Comparison of ENCODE assay signal across 8 cellular contexts in the genomic region with DNA sequence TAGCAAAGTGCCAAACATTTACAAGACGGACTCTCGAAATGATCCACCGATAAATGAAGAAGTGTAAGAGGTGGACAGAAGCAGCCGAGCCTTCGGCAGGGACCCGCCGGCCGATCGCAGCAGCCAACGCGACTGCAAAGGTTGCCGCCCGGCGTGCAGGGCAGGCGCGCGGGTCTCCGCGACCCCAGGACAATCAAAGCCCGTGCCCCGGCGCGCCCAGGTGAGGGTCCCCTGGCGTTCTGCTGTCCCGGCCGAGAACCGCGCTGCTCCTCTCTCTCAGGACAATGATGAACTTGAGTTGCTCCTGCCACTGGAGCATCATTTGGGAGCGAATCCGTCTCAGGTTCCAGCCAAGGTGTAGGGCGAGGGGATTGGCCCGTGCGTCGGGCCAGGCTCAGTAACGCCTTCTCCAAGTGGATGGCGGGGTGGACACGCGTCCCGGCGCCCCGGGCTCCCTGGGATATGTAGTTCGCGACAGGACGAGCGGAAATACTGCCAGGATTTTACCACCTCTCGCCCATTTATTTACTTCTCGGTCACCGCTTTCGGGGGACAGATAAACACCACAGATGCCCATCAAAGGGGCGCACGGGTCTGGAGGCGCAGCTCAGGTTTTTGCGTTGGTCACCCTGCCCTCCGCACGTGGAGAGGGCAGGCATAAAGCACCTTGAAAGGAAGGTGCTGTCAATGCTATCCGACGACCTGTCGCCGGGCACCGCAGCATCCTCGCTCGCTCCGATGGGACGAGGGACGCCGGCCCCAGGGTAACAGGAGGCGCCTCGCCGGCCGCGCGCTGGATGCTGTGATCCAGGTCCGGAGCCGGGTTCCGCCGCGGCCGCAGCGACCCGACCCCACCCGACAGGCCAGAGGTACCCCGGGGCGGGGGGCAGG. TPM values are rescaled to one million over a fixed set of nuclear protein-coding genes. Genes with fewer than 3 reads are reported as not detected.
A peak's percentile ranks its signal among the peaks of the same experiment; 100 is the strongest.
DNase-seq lines count a peak whose midpoint lies in the region; ATAC-seq and TF ChIP-seq lines count a peak whose summit lies in the region.

A gene with protein sequence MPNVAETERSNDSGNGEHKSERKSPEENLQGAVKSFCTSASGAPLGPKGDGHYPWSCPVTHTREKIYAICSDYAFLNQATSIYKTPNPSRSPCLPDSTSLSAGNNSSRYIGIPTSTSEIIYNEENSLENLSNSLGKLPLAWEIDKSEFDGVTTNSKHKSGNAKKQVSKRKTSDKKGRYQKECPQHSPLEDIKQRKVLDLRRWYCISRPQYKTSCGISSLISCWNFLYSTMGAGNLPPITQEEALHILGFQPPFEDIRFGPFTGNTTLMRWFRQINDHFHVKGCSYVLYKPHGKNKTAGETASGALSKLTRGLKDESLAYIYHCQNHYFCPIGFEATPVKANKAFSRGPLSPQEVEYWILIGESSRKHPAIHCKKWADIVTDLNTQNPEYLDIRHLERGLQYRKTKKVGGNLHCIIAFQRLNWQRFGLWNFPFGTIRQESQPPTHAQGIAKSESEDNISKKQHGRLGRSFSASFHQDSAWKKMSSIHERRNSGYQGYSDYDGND (plus strand): TSS at position 467 of the 891 bp plus-strand sequence. CDS start 8,149 bp downstream, outside the sequence.
A gene (minus strand): TSS at position 324 of the 891 bp plus-strand sequence. CDS start 306 bp downstream, at position 18.

- intact Hi-C loops in tibial artery (cut with DNase I; ENCODE audit: low total_unique reads): loop anchor here (5.0 to 10.0 kb wide), 3 partner anchors 46 to 202 kb away; a partner anchor contains a TSS

- H3K4me3 ChIP-seq in GM06990 (replicated peaks; ENCODE audit: low read depth, low read length) (peak within 1 kb of the TSS; percentile 89), HFF-Myc (replicated peaks; ENCODE audit: low read depth, low read length) (peak within 1 kb of the TSS; percentile 83), NB4 (ENCODE audit: low read depth, low read length) (peak within 1 kb of the TSS; percentile 78), tibial artery (peak within 1 kb of the TSS; percentile 66 to 73)

- no peak for TF ChIP-seq CTCF in GM06990 (IDR thresholded peaks at IDR 0.05; ENCODE audit: insufficient read depth, low read length, poor library complexity, severe bottlenecking)
- TF ChIP-seq CTCF in HFF-Myc (IDR thresholded peaks at IDR 0.05; ENCODE audit: low read depth, low read length, missing control alignments): no peak
- no peak for TF ChIP-seq CTCF in NB4 (IDR thresholded peaks at IDR 0.05; ENCODE audit: low read depth, low read length)
- TF ChIP-seq CTCF in tibial artery (IDR thresholded peaks at IDR 0.05): no peak

- H3K27ac ChIP-seq in tibial artery: peak within 1 kb of the TSS; percentile 72 to 87

- peaks cover 5 to 13% of the 10 kb centered on the region in 2 donors for H3K36me3 Mint-ChIP-seq in activated naive CD4-positive, alpha-beta T cell treated with anti-CD3 and anti-CD28 coated beads, Interleukin-2, amount 50 U/mL, for 72 hours

- H3K27me3 ChIP-seq in GM06990 (replicated peaks; ENCODE audit: control insufficient read depth, insufficient read depth, low read length) (no peaks in the 10 kb centered on the region), tibial artery (no peaks in the 10 kb centered on the region)

- no peaks in the 10 kb centered on the region; the same call in 1 of the 2 replicates for H3K36me3 ChIP-seq in GM06990 (ENCODE audit: control insufficient read depth, insufficient read depth, low read length)
- no peaks in the 10 kb centered on the region for H3K36me3 ChIP-seq in tibial artery

- no peaks in the 10 kb centered on the region for H3K9me3 Mint-ChIP-seq in activated naive CD4-positive, alpha-beta T cell treated with anti-CD3 and anti-CD28 coated beads, Interleukin-2, amount 50 U/mL, for 72 hours

- DNase-seq in GM06990 (ENCODE audit: extremely low read depth, insufficient read length): peak; percentile 91
- DNase-seq in HFF-Myc (ENCODE audit: extremely low read depth, low read depth): peak; percentile 80
- peak; percentile 96 for DNase-seq in NB4 (ENCODE audit: low read depth)
- DNase-seq in SKM-1 (lab: John Stamatoyannopoulos, UW; ENCODE audit: unreplicated experiment): peak; percentile 78
- peak; percentile 63 to 81 for DNase-seq in activated naive CD4-positive, alpha-beta T cell treated with anti-CD3 and anti-CD28 coated beads, Interleukin-2, amount 50 U/mL, for 72 hours (ENCODE audit: low spot score in 2 of 2)
- peak; percentile 50 for DNase-seq in glomerular endothelial cell (ENCODE audit: extremely low read depth, low read depth, low spot score)
- peak; percentile 78 for DNase-seq in non-pigmented ciliary epithelial cell (ENCODE audit: low read depth)
- peak; percentile 92 to 94 for DNase-seq in tibial artery

- no peaks in the 10 kb centered on the region for H3K9me3 ChIP-seq in tibial artery

- H3K4me1 ChIP-seq in tibial artery: peaks cover 0 to 27% (median 7%) of the 10 kb centered on the region in 4 donors

- peak; percentile 69 to 93 for ATAC-seq in activated naive CD4-positive, alpha-beta T cell treated with anti-CD3 and anti-CD28 coated beads, Interleukin-2, amount 50 U/mL, for 72 hours

- peak; percentile 57 for TF ChIP-seq POLR2A in NB4 (IDR thresholded peaks at IDR 0.05; ENCODE audit: extremely low read depth, insufficient read length)

- H3K27ac Mint-ChIP-seq in activated naive CD4-positive, alpha-beta T cell treated with anti-CD3 and anti-CD28 coated beads, Interleukin-2, amount 50 U/mL, for 72 hours: peak within 1 kb of the TSS; percentile 72 to 82

RNA-seq across cellular contexts. Expression of the first gene that starts in this region (rescaled TPM):
- total RNA-seq in activated naive CD4-positive, alpha-beta T cell treated with anti-CD3 and anti-CD28 coated beads, Interleukin-2, amount 50 U/mL, for 72 hours: 10 to 100 TPM in 1 of 2 donors, 1 to 10 TPM in 1; 4.6 to 17.9 TPM
- 15.5 and 17.6 TPM in 2 replicates for total RNA-seq in glomerular endothelial cell

RNA-seq across cellular contexts. Expression of the second gene that starts in this region (rescaled TPM):
- total RNA-seq in activated naive CD4-positive, alpha-beta T cell treated with anti-CD3 and anti-CD28 coated beads, Interleukin-2, amount 50 U/mL, for 72 hours: 1 to 10 TPM; 1.8 to 4.3 TPM
- 20.6 and 22.1 TPM in 2 replicates for total RNA-seq in glomerular endothelial cell

Comparison
In these comparisons a context has a peak if more than half of its experiments do, and no peak if none do; other contexts are left out.
1. Peak in every context shown above with its lines: DNase-seq, ATAC-seq, H3K4me3 ChIP-seq and H3K27ac ChIP-seq.